In the genomic region with DNA sequence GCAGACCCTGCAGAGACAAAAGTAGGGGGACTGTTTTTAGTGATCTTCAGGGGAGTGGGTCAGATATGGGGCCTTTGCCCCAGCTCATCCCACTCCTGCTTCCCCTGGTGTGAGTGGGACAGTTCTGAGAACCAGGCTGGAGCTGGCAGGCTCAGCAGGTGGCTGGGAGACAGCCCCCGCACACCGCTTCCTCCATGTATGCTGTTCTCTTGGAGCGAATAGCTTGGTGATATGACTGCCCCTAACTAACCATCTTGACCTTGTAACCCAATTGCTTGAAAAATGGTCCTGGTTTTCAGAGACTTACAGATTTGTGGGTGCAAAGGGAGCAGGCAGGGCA, we compare ENCODE assay signal across 24 cellular contexts.
"Had no signal": no experiment of that assay in that cellular context is flagged by ENCODE, and none has a peak within 500 bp of the region (broad histone marks: within the 10 kb centered on the region; RNA-seq: fewer than 3 reads in every experiment).

No MANE protein-coding gene starts in this region.

- H3K36me3 ChIP-seq: MG63, SJCRH30 had no signal

- H3K4me3 ChIP-seq: MG63, PC-9, SJCRH30, SK-N-MC had no signal

- H3K27ac ChIP-seq: PC-9, RWPE1, SJCRH30, SK-N-MC had no signal

- H2AFZ ChIP-seq: PC-9 had no signal

- H3K4me1 ChIP-seq: SJCRH30 had no signal

- H3K4me2 ChIP-seq: PC-9 had no signal

- H3K9me3 ChIP-seq: MG63, SJCRH30 had no signal

- DNase-seq: Kasumi-1, MG63, NCI-H1048, NCI-H1105 treated with DMSO at 0.1 percent for 48 hours, NCI-H1436 treated with DMSO at 0.1 percent for 48 hours, NCI-H1694 treated with DMSO at 0.1 percent for 48 hours, NCI-H187 treated with DMSO at 0.1 percent for 48 hours, NCI-H2029, NCI-H2081, NCI-H2171 treated with DMSO at 0.1 percent for 48 hours, NCI-H2227 treated with DMSO at 0.1 percent for 48 hours, NCI-H345, NCI-H446, NCI-H524 treated with DMSO at 0.1 percent for 48 hours, NCI-H526 treated with DMSO at 0.1 percent for 48 hours, NCI-H774, PC-9, SHP77, SIG-M5, SJCRH30 had no signal

- H3K27me3 ChIP-seq: MG63, SJCRH30 had no signal

- ATAC-seq: Panc1, SK-N-SH treated with all-trans-retinoic acid at 6 μM for 48 hours had no signal
